ENCODE assay signal across 1 cellular context in genomic region chr6:141552463-141552862, GRCh38.
A peak's percentile ranks its signal among the peaks of the same experiment; 100 is the strongest.
TF ChIP-seq lines count a peak whose summit lies in the region.

No MANE protein-coding gene starts in this region.

TF ChIP-seq in HepG2, 621 proteins besides CTCF, POLR2A, EP300 and RAD21 (continued from another document and continues in another):
- TF ChIP-seq TFDP2 (CRISPR knock-in tag; IDR thresholded peaks at IDR 0.05), result no peak
- TF ChIP-seq NFE2 (CRISPR knock-in tag; IDR thresholded peaks at IDR 0.05), result no peak
- no peak for TF ChIP-seq ZNF687 (CRISPR knock-in tag; IDR thresholded peaks at IDR 0.05)
- no peak for TF ChIP-seq CREB1 (IDR thresholded peaks at IDR 0.05)
- peak; percentile 78 for TF ChIP-seq CREB1 (CRISPR knock-in tag; IDR thresholded peaks at IDR 0.05)
- TF ChIP-seq FOXO1 (CRISPR knock-in tag; IDR thresholded peaks at IDR 0.05), result no peak; the same call in 1 of the 2 replicates
- TF ChIP-seq, protein P1, sequence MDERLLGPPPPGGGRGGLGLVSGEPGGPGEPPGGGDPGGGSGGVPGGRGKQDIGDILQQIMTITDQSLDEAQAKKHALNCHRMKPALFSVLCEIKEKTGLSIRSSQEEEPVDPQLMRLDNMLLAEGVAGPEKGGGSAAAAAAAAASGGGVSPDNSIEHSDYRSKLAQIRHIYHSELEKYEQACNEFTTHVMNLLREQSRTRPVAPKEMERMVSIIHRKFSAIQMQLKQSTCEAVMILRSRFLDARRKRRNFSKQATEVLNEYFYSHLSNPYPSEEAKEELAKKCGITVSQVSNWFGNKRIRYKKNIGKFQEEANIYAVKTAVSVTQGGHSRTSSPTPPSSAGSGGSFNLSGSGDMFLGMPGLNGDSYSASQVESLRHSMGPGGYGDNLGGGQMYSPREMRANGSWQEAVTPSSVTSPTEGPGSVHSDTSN (CRISPR knock-in tag; IDR thresholded peaks at IDR 0.05), result no peak
- TF ChIP-seq ZNF24 (IDR thresholded peaks at IDR 0.05), result 0 out of 2 replicates have a peak, but pooled peaks have one; percentile 43
- TF ChIP-seq ATF1 (CRISPR knock-in tag; IDR thresholded peaks at IDR 0.05), result peak; percentile 41; the same call in 1 of the 2 replicates
- TF ChIP-seq, protein P2, sequence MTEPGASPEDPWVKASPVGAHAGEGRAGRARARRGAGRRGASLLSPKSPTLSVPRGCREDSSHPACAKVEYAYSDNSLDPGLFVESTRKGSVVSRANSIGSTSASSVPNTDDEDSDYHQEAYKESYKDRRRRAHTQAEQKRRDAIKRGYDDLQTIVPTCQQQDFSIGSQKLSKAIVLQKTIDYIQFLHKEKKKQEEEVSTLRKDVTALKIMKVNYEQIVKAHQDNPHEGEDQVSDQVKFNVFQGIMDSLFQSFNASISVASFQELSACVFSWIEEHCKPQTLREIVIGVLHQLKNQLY (CRISPR knock-in tag; IDR thresholded peaks at IDR 0.05), result 0 out of 2 replicates have a peak, but pooled peaks have one; percentile 32
- TF ChIP-seq KAT2B (IDR thresholded peaks at IDR 0.05; ENCODE audit: borderline replicate concordance, low read depth, low read length), result no peak
- TF ChIP-seq, protein P3, sequence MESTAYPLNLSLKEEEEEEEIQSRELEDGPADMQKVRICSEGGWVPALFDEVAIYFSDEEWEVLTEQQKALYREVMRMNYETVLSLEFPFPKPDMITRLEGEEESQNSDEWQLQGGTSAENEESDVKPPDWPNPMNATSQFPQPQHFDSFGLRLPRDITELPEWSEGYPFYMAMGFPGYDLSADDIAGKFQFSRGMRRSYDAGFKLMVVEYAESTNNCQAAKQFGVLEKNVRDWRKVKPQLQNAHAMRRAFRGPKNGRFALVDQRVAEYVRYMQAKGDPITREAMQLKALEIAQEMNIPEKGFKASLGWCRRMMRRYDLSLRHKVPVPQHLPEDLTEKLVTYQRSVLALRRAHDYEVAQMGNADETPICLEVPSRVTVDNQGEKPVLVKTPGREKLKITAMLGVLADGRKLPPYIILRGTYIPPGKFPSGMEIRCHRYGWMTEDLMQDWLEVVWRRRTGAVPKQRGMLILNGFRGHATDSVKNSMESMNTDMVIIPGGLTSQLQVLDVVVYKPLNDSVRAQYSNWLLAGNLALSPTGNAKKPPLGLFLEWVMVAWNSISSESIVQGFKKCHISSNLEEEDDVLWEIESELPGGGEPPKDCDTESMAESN (CRISPR knock-in tag; conservative IDR thresholded peaks at IDR 0.05), result no peak
- peak; percentile 93 for TF ChIP-seq ARID5B (CRISPR knock-in tag; IDR thresholded peaks at IDR 0.05)
- TF ChIP-seq ADNP (CRISPR knock-in tag; IDR thresholded peaks at IDR 0.05), result no peak
- TF ChIP-seq CEBPG (CRISPR knock-in tag; IDR thresholded peaks at IDR 0.05), result no peak; the same call in 1 of the 2 replicates
- TF ChIP-seq FOSL1 (CRISPR knock-in tag; IDR thresholded peaks at IDR 0.05; ENCODE audit: borderline replicate concordance), result peak; percentile 75; the same call in 1 of the 2 replicates
- TF ChIP-seq MIER2 (CRISPR knock-in tag; IDR thresholded peaks at IDR 0.05), result no peak
- no peak for TF ChIP-seq ZFP41 (CRISPR knock-in tag; IDR thresholded peaks at IDR 0.05; ENCODE audit: borderline replicate concordance)
- TF ChIP-seq USF2 (IDR thresholded peaks at IDR 0.05; ENCODE audit: low read depth, low read length), result no peak
- TF ChIP-seq USF2 (CRISPR knock-in tag; IDR thresholded peaks at IDR 0.05; ENCODE audit: borderline replicate concordance), result no peak
- peak; percentile 97 for TF ChIP-seq PPARG (CRISPR knock-in tag; conservative IDR thresholded peaks at IDR 0.05)
- peak; percentile 78 for TF ChIP-seq ELF3 (CRISPR knock-in tag; IDR thresholded peaks at IDR 0.05)
- TF ChIP-seq ZNF207 (IDR thresholded peaks at IDR 0.05; ENCODE audit: borderline replicate concordance), result no peak
- no peak for TF ChIP-seq ZNF672 (CRISPR knock-in tag; IDR thresholded peaks at IDR 0.05)
- TF ChIP-seq NFKBIZ (CRISPR knock-in tag; IDR thresholded peaks at IDR 0.05), result 0 out of 2 replicates have a peak, but pooled peaks have one; percentile 52
- TF ChIP-seq, protein P4, sequence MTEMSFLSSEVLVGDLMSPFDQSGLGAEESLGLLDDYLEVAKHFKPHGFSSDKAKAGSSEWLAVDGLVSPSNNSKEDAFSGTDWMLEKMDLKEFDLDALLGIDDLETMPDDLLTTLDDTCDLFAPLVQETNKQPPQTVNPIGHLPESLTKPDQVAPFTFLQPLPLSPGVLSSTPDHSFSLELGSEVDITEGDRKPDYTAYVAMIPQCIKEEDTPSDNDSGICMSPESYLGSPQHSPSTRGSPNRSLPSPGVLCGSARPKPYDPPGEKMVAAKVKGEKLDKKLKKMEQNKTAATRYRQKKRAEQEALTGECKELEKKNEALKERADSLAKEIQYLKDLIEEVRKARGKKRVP (CRISPR knock-in tag; IDR thresholded peaks at IDR 0.05), result peak in 1 of 2 experiments; percentile 75; a peak in 1 of 4 replicates
- peak; percentile 26; the same call in 1 of the 2 replicates for TF ChIP-seq CEBPB (IDR thresholded peaks at IDR 0.05; ENCODE audit: borderline replicate concordance, low read depth, low read length)
- TF ChIP-seq, protein P5, sequence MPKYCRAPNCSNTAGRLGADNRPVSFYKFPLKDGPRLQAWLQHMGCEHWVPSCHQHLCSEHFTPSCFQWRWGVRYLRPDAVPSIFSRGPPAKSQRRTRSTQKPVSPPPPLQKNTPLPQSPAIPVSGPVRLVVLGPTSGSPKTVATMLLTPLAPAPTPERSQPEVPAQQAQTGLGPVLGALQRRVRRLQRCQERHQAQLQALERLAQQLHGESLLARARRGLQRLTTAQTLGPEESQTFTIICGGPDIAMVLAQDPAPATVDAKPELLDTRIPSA (CRISPR knock-in tag; IDR thresholded peaks at IDR 0.05; ENCODE audit: borderline replicate concordance), result no peak
- TF ChIP-seq ZSCAN9 (CRISPR knock-in tag; IDR thresholded peaks at IDR 0.05; ENCODE audit: borderline replicate concordance), result 0 out of 2 replicates have a peak, but pooled peaks have one; percentile 55
- TF ChIP-seq SOX6 (IDR thresholded peaks at IDR 0.05), result no peak
- peak; percentile 53; the same call in 1 of the 2 replicates for TF ChIP-seq SOX6 (CRISPR knock-in tag; IDR thresholded peaks at IDR 0.05)
- TF ChIP-seq, protein P6, sequence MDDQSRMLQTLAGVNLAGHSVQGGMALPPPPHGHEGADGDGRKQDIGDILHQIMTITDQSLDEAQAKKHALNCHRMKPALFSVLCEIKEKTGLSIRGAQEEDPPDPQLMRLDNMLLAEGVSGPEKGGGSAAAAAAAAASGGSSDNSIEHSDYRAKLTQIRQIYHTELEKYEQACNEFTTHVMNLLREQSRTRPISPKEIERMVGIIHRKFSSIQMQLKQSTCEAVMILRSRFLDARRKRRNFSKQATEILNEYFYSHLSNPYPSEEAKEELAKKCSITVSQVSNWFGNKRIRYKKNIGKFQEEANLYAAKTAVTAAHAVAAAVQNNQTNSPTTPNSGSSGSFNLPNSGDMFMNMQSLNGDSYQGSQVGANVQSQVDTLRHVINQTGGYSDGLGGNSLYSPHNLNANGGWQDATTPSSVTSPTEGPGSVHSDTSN (CRISPR knock-in tag; IDR thresholded peaks at IDR 0.05; ENCODE audit: borderline replicate concordance), result no peak
- TF ChIP-seq SKI (IDR thresholded peaks at IDR 0.05; ENCODE audit: partially characterized antibody), result peak; percentile 68
